ENCODE assay signal across 11 cellular contexts in genomic region chr9:14205463-14205862, GRCh38.
DNase-seq lines count a peak whose midpoint lies in the region; ATAC-seq and TF ChIP-seq lines count a peak whose summit lies in the region.
"Had no signal": no experiment of that assay in that cellular context is flagged by ENCODE, and none has a peak within 500 bp of the region (broad histone marks: within the 10 kb centered on the region; RNA-seq: fewer than 3 reads in every experiment).

No MANE protein-coding gene starts in this region.

- DNase-seq in M059J (ENCODE audit: low read depth) (peak; percentile 78), cardiac fibroblast (ENCODE audit: low read depth in 2 of 2) (peak; percentile 89 to 95), kidney glomerular epithelial cell (lab: John Stamatoyannopoulos, UW) (peak; percentile 81), putamen (ENCODE audit: low spot score) (no peak), medulla oblongata (ENCODE audit: extremely low spot score) (no peak)
- DNase-seq: NCI-H2029 treated with DMSO at 0.1 percent for 48 hours had no signal

- ATAC-seq in HG03460 (IDR thresholded peaks at IDR 0.05; ENCODE audit: unreplicated experiment) (no peak), GM21367 (IDR thresholded peaks at IDR 0.05; ENCODE audit: unreplicated experiment) (no peak)

- peaks cover 76% of the 10 kb centered on the region for H3K4me1 ChIP-seq in ACC112 (ENCODE audit: control insufficient read depth, insufficient read depth, low read length, unreplicated experiment)
- H3K4me1 ChIP-seq: BLaER1 had no signal

- TF ChIP-seq CTCF in cardiac fibroblast (IDR thresholded peaks at IDR 0.05; ENCODE audit: low read depth, low read length): no peak

- H2AFZ ChIP-seq in ACC112 (ENCODE audit: low read length, unreplicated experiment): peak overlapping the region; percentile 21

- no peaks in the 10 kb centered on the region for H3K27me3 ChIP-seq in ACC112 (ENCODE audit: insufficient read depth, low read length)
- H3K27me3 ChIP-seq: BLaER1, SJCRH30 had no signal

- H3K27ac ChIP-seq in ACC112 (ENCODE audit: low read depth, low read length): peak overlapping the region; percentile 82
- H3K27ac ChIP-seq: BLaER1, SJCRH30 had no signal

- H3K4me3 ChIP-seq in ACC112 (ENCODE audit: low read depth, low read length) (peak overlapping the region; percentile 11; the same call in 1 of the 2 replicates), cardiac fibroblast (replicated peaks in 1 of 2; ENCODE audit: low read depth in 2 of 2, low read length in 2 of 2) (no peak overlapping the region)
- H3K4me3 ChIP-seq: BLaER1, SJCRH30 had no signal

- H3K36me3 ChIP-seq in ACC112 (ENCODE audit: insufficient read depth, low read length): no peaks in the 10 kb centered on the region; the same call in 1 of the 2 replicates
- H3K36me3 ChIP-seq: BLaER1 had no signal

- peaks cover 73% of the 10 kb centered on the region for H3K79me2 ChIP-seq in ACC112 (ENCODE audit: control insufficient read depth, insufficient read depth, low read length, unreplicated experiment)

Comparison
In these comparisons a context has a peak if more than half of its experiments do, and no peak if none do; other contexts are left out.
1. DNase-seq: peak in M059J (single experiment), cardiac fibroblast (2 of 2) and kidney glomerular epithelial cell (single experiment); none in putamen (single experiment) and medulla oblongata (single experiment).